In the genomic region with DNA sequence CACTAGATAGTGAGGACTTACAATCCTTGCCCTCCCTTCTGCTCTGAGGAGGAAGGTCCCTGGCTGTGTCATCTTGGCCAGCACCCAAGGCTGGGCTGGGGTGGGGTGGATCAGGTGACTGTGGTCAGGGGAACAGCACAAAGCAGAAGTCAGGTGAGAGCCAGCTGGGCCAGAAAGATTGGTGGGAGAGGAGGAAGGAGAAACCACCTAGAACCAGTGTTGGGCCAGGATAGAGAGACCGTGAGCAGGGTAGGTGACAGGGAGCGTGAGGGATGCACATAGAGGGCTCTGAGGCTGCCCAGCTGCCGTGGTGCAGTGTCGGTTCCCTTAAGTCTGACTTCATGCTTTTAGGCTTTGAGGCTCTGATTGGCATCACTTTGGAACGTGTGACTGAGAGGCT, we compare ENCODE assay signal across 8 cellular contexts. TPM values are rescaled to one million over a fixed set of nuclear protein-coding genes. Genes with fewer than 3 reads are reported as not detected.
A peak's percentile ranks its signal among the peaks of the same experiment; 100 is the strongest.
DNase-seq lines count a peak whose midpoint lies in the region; ATAC-seq and TF ChIP-seq lines count a peak whose summit lies in the region.

No MANE protein-coding gene starts in this region.

- no peaks in the 10 kb centered on the region for H3K27me3 Mint-ChIP-seq in activated T-cell treated with anti-CD3 and anti-CD28 coated beads, Interleukin-2, amount 50 U/mL, for 72 hours (ENCODE audit: low read depth)
- H3K27me3 Mint-ChIP-seq in CD8-positive, alpha-beta T cell (ENCODE audit: low read depth), result no peaks in the 10 kb centered on the region

- peak overlapping the region; percentile 54 for H3K27ac Mint-ChIP-seq in activated T-cell treated with anti-CD3 and anti-CD28 coated beads, Interleukin-2, amount 50 U/mL, for 72 hours
- H3K27ac Mint-ChIP-seq in CD8-positive, alpha-beta T cell, result no peak overlapping the region

- no peak overlapping the region for H3K27ac ChIP-seq in CD8-positive, alpha-beta T cell (ENCODE audit: low read depth, low read length)
- no peak overlapping the region for H3K27ac ChIP-seq in esophagus squamous epithelium

- H3K27me3 ChIP-seq in CD8-positive, alpha-beta T cell (ENCODE audit: insufficient read depth, low read length), result no peaks in the 10 kb centered on the region
- no peaks in the 10 kb centered on the region for H3K27me3 ChIP-seq in esophagus squamous epithelium

- peak; percentile 49 to 53 for ATAC-seq in activated T-cell treated with anti-CD3 and anti-CD28 coated beads, Interleukin-2, amount 50 U/mL, for 72 hours (replicated peaks in 1 of 2)
- peak; percentile 54 for ATAC-seq in HG03354 (IDR thresholded peaks at IDR 0.05; ENCODE audit: poor library complexity, severe bottlenecking, unreplicated experiment)
- ATAC-seq in left colon, result peak; percentile 91
- ATAC-seq in CD8-positive, alpha-beta T cell, result no peak

- intact Hi-C loops in left colon (cut with DNase I, micrococcal nuclease) (no loop called here), esophagus squamous epithelium (cut with DNase I) (no loop called here)
- intact Hi-C loops in CD8-positive, alpha-beta T cell (cut with DNase I, micrococcal nuclease), result no loop called here

- peaks cover 6% of the 10 kb centered on the region for H3K4me1 ChIP-seq in CD8-positive, alpha-beta T cell (ENCODE audit: insufficient read depth, low read length)
- peaks cover 0 to 10% (median 4%) of the 10 kb centered on the region in 3 donors for H3K4me1 ChIP-seq in esophagus squamous epithelium

- H3K36me3 ChIP-seq in CD8-positive, alpha-beta T cell (ENCODE audit: insufficient read depth, low read length), result no peaks in the 10 kb centered on the region
- H3K36me3 ChIP-seq in esophagus squamous epithelium, result no peaks in the 10 kb centered on the region

- H3K9me3 ChIP-seq in CD8-positive, alpha-beta T cell (ENCODE audit: low read length), result no peaks in the 10 kb centered on the region
- no peaks in the 10 kb centered on the region for H3K9me3 ChIP-seq in esophagus squamous epithelium

- 52 to 75% methylated on average over 5 of the region's 5 CpGs for WGBS in esophagus squamous epithelium, 2 donors

- CTCF ChIA-PET in CD8-positive, alpha-beta T cell (lab: Charles Lee), result interaction anchor here (1.2 to 1.9 kb wide), 2 partner anchors 12 to 13 kb away, joined by 4 to 7 read pairs; no protein-coding TSS in a partner anchor

- no peak for TF ChIP-seq POLR2A in esophagus squamous epithelium (IDR thresholded peaks at IDR 0.05)

- no peak for TF ChIP-seq CTCF in CD8-positive, alpha-beta T cell (IDR thresholded peaks at IDR 0.05)
- no peak for TF ChIP-seq CTCF in esophagus squamous epithelium (IDR thresholded peaks at IDR 0.05)

- peak; percentile 27 to 36 for DNase-seq in activated T-cell treated with anti-CD3 and anti-CD28 coated beads, Interleukin-2, amount 50 U/mL, for 72 hours
- no peak for DNase-seq in activated T-cell treated with anti-CD3 and anti-CD28 coated beads, Interleukin-2, amount 50 U/mL, for 48 hours
- DNase-seq in SW480 (ENCODE audit: low spot score), result peak; percentile 43
- DNase-seq in left colon, result peak; percentile 65 to 68
- DNase-seq in CD8-positive, alpha-beta T cell, result no peak
- DNase-seq in pons (ENCODE audit: low spot score), result no peak
- DNase-seq in esophagus squamous epithelium (lab: John Stamatoyannopoulos, UW), result no peak

- peaks cover 0 to 10% of the 10 kb centered on the region in 2 donors for H3K36me3 Mint-ChIP-seq in activated T-cell treated with anti-CD3 and anti-CD28 coated beads, Interleukin-2, amount 50 U/mL, for 72 hours (ENCODE audit: insufficient read depth in 2 of 2)
- H3K36me3 Mint-ChIP-seq in CD8-positive, alpha-beta T cell, result no peaks in the 10 kb centered on the region

- no peaks in the 10 kb centered on the region for H3K9me3 Mint-ChIP-seq in activated T-cell treated with anti-CD3 and anti-CD28 coated beads, Interleukin-2, amount 50 U/mL, for 72 hours
- no peaks in the 10 kb centered on the region for H3K9me3 Mint-ChIP-seq in CD8-positive, alpha-beta T cell

- H3K4me1 Mint-ChIP-seq in activated T-cell treated with anti-CD3 and anti-CD28 coated beads, Interleukin-2, amount 50 U/mL, for 72 hours (ENCODE audit: low read depth), result peaks cover 31% of the 10 kb centered on the region
- peaks cover 21% of the 10 kb centered on the region for H3K4me1 Mint-ChIP-seq in CD8-positive, alpha-beta T cell (ENCODE audit: low read depth)

- H3K4me3 ChIP-seq in CD8-positive, alpha-beta T cell (ENCODE audit: low read depth, low read length), result no peak overlapping the region
- no peak overlapping the region for H3K4me3 ChIP-seq in esophagus squamous epithelium

- POLR2A ChIA-PET in CD8-positive, alpha-beta T cell (lab: Charles Lee), result interaction anchor here (1.6 kb wide), 1 partner anchor 13 kb away, joined by 5 read pairs; no protein-coding TSS in a partner anchor

- peak overlapping the region in 1 of 2 donors; percentile 10 for H3K4me3 Mint-ChIP-seq in activated T-cell treated with anti-CD3 and anti-CD28 coated beads, Interleukin-2, amount 50 U/mL, for 72 hours
- no peak overlapping the region for H3K4me3 Mint-ChIP-seq in CD8-positive, alpha-beta T cell

RNA-seq across cellular contexts. Expression of gene NCF2, which starts 22.7 kb away (rescaled TPM):
- 10 to 100 TPM; 22.6 to 29.5 TPM for total RNA-seq in activated T-cell treated with anti-CD3 and anti-CD28 coated beads, Interleukin-2, amount 50 U/mL, for 72 hours
- 1 to 10 TPM; 3.1 to 7.0 TPM for total RNA-seq in left colon
- total RNA-seq in CD8-positive, alpha-beta T cell, result 1 to 10 TPM; 1.3 to 1.4 TPM
- total RNA-seq in esophagus squamous epithelium, result 10 to 100 TPM in 3 of 4 donors, 1 to 10 TPM in 1; 8.1 to 23.1 (median 14.3) TPM

Comparison
In these comparisons a context has a peak if more than half of its experiments do, and no peak if none do; other contexts are left out.
1. DNase-seq: peak in activated T-cell treated with anti-CD3 and anti-CD28 coated beads, Interleukin-2, amount 50 U/mL, for 72 hours (2 of 2), SW480 (single experiment) and left colon (2 of 2); none in activated T-cell treated with anti-CD3 and anti-CD28 coated beads, Interleukin-2, amount 50 U/mL, for 48 hours (0 of 2), CD8-positive, alpha-beta T cell (0 of 7), pons (single experiment) and esophagus squamous epithelium (single experiment).